1 cellular context compared by ENCODE assay signal in the genomic region with DNA sequence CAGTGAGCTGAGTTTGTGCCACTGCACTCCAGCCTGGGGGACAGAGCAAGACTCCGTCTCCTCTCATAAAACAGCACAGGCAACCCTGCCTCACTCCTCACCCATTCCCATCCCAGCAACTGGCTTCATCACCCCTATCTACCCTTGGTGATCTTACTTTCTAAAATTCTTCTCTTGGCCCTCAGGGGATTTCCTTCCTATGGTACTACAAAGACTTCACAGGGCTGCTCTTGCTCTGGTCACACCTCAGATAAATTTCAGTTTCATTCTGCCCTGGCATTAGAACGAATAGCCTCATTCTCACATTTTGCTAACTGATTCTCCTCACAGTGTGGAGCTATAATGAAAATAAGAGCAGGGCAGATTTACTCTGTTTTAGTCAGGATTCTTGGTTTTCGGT.
TF ChIP-seq lines count a peak whose summit lies in the region.

No MANE protein-coding gene starts in this region.

TF ChIP-seq in HepG2, 621 proteins besides CTCF, POLR2A, EP300 and RAD21:
- TF ChIP-seq RBAK (CRISPR knock-in tag; IDR thresholded peaks at IDR 0.05) (no peak), SP1 (IDR thresholded peaks at IDR 0.05) (no peak), SP1 (CRISPR knock-in tag; IDR thresholded peaks at IDR 0.05) (no peak), KLF11 (CRISPR knock-in tag; IDR thresholded peaks at IDR 0.05) (no peak), DPF2 (CRISPR knock-in tag; IDR thresholded peaks at IDR 0.05; ENCODE audit: borderline replicate concordance, low read depth) (no peak), SAFB2 (CRISPR knock-in tag; IDR thresholded peaks at IDR 0.05; ENCODE audit: borderline replicate concordance, low read depth) (no peak), NR2C2 (CRISPR knock-in tag; IDR thresholded peaks at IDR 0.05; ENCODE audit: borderline replicate concordance) (no peak), ZFY (CRISPR knock-in tag; IDR thresholded peaks at IDR 0.05) (no peak), RELA (CRISPR knock-in tag; IDR thresholded peaks at IDR 0.05) (no peak), ZNF337 (CRISPR knock-in tag; IDR thresholded peaks at IDR 0.05; ENCODE audit: borderline replicate concordance, low read depth) (no peak)
- TF ChIP-seq, protein P1, sequence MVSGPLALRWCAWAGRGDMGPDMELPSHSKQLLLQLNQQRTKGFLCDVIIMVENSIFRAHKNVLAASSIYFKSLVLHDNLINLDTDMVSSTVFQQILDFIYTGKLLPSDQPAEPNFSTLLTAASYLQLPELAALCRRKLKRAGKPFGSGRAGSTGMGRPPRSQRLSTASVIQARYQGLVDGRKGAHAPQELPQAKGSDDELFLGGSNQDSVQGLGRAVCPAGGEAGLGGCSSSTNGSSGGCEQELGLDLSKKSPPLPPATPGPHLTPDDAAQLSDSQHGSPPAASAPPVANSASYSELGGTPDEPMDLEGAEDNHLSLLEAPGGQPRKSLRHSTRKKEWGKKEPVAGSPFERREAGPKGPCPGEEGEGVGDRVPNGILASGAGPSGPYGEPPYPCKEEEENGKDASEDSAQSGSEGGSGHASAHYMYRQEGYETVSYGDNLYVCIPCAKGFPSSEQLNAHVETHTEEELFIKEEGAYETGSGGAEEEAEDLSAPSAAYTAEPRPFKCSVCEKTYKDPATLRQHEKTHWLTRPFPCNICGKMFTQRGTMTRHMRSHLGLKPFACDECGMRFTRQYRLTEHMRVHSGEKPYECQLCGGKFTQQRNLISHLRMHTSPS (CRISPR knock-in tag; IDR thresholded peaks at IDR 0.05; ENCODE audit: low read depth), result no peak
- TF ChIP-seq, protein P2, sequence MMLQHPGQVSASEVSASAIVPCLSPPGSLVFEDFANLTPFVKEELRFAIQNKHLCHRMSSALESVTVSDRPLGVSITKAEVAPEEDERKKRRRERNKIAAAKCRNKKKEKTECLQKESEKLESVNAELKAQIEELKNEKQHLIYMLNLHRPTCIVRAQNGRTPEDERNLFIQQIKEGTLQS (CRISPR knock-in tag; IDR thresholded peaks at IDR 0.05), result no peak
- TF ChIP-seq, protein P3, sequence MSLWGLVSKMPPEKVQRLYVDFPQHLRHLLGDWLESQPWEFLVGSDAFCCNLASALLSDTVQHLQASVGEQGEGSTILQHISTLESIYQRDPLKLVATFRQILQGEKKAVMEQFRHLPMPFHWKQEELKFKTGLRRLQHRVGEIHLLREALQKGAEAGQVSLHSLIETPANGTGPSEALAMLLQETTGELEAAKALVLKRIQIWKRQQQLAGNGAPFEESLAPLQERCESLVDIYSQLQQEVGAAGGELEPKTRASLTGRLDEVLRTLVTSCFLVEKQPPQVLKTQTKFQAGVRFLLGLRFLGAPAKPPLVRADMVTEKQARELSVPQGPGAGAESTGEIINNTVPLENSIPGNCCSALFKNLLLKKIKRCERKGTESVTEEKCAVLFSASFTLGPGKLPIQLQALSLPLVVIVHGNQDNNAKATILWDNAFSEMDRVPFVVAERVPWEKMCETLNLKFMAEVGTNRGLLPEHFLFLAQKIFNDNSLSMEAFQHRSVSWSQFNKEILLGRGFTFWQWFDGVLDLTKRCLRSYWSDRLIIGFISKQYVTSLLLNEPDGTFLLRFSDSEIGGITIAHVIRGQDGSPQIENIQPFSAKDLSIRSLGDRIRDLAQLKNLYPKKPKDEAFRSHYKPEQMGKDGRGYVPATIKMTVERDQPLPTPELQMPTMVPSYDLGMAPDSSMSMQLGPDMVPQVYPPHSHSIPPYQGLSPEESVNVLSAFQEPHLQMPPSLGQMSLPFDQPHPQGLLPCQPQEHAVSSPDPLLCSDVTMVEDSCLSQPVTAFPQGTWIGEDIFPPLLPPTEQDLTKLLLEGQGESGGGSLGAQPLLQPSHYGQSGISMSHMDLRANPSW (CRISPR knock-in tag; IDR thresholded peaks at IDR 0.05; ENCODE audit: borderline replicate concordance), result no peak
